9 cellular contexts compared by ENCODE assay signal in the genomic region with DNA sequence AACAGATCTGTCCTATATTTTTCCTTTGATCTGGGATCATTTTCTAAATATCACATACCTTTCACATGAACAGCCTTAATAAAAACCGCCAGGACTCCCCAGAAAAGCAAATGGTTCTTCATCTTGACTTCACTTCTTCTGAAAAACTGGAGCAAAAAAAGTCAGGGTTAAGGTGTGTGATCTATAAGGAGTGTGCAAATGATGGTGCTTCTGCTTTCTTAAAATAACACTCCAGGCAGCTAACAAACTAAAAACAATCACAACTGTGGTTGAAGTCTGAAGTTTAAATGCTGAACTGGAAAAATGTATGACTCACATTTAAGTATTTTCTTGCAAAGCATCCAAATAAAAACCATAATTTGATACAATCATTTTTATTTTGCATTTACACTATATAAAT. TPM values are rescaled to one million over a fixed set of nuclear protein-coding genes. Genes with fewer than 3 reads are reported as not detected.
DNase-seq lines count a peak whose midpoint lies in the region; ATAC-seq and TF ChIP-seq lines count a peak whose summit lies in the region.
"Had no signal": no experiment of that assay in that cellular context is flagged by ENCODE, and none has a peak within 500 bp of the region (broad histone marks: within the 10 kb centered on the region; RNA-seq: fewer than 3 reads in every experiment).

A gene (minus strand): TSS at position 140 of the 400 bp plus-strand sequence. CDS start 18 bp downstream, at position 122.

- no peak for TF ChIP-seq POLR2A in breast epithelium (IDR thresholded peaks at IDR 0.05)

- H3K36me3 ChIP-seq in breast epithelium = no peaks in the 10 kb centered on the region
- no peaks in the 10 kb centered on the region for H3K36me3 ChIP-seq in thymus (ENCODE audit: control insufficient read depth, insufficient read depth)
- H3K36me3 ChIP-seq in aorta (ENCODE audit: control insufficient read depth in 1 of 2, insufficient read depth in 2 of 2, low read length in 1 of 2) = no peaks in the 10 kb centered on the region

- H3K9me3 ChIP-seq in breast epithelium = no peaks in the 10 kb centered on the region
- no peaks in the 10 kb centered on the region for H3K9me3 ChIP-seq in thymus (ENCODE audit: control insufficient read depth)
- H3K9me3 ChIP-seq in aorta (ENCODE audit: control insufficient read depth, low read length) = no peaks in the 10 kb centered on the region

- TF ChIP-seq CTCF in breast epithelium (IDR thresholded peaks at IDR 0.05) = no peak

- WGBS in thymus = 38% methylated on average over 1 of the region's 1 CpG
- WGBS in aorta, 2 donors = 82 to 86% methylated on average over 1 of the region's 1 CpG

- H3K27ac ChIP-seq in breast epithelium (no peak within 1 kb of the TSS), thymus (ENCODE audit: low read depth) (no peak within 1 kb of the TSS), aorta (ENCODE audit: low read depth in 1 of 2, low read length in 2 of 2) (no peak within 1 kb of the TSS)

- H3K4me3 ChIP-seq in breast epithelium (no peak within 1 kb of the TSS), thymus (ENCODE audit: low read length) (no peak within 1 kb of the TSS), aorta (ENCODE audit: low read length in 2 of 2) (no peak within 1 kb of the TSS)

- H3K4me1 ChIP-seq in breast epithelium = no peaks in the 10 kb centered on the region
- peaks cover 2% of the 10 kb centered on the region for H3K4me1 ChIP-seq in thymus (ENCODE audit: control insufficient read depth, insufficient read depth, low read length)
- no peaks in the 10 kb centered on the region for H3K4me1 ChIP-seq in aorta (ENCODE audit: control insufficient read depth in 1 of 2, insufficient read depth in 2 of 2, low read length in 2 of 2)

- H3K27me3 ChIP-seq in breast epithelium = no peaks in the 10 kb centered on the region
- H3K27me3 ChIP-seq in thymus (ENCODE audit: control insufficient read depth, insufficient read depth) = no peaks in the 10 kb centered on the region
- H3K27me3 ChIP-seq in aorta (ENCODE audit: control insufficient read depth in 1 of 2, insufficient read depth in 2 of 2, low read length in 1 of 2) = no peaks in the 10 kb centered on the region

- ATAC-seq in GM19023 (IDR thresholded peaks at IDR 0.05; ENCODE audit: unreplicated experiment) (peak; percentile 44), HG03039 (IDR thresholded peaks at IDR 0.05; ENCODE audit: unreplicated experiment) (peak; percentile 61), left lobe of liver (no peak), aorta (ENCODE audit: low FRiP score) (no peak)
- ATAC-seq: right cardiac atrium had no signal

- DNase-seq in breast epithelium (ENCODE audit: low spot score in 2 of 2) = no peak
- no peak for DNase-seq in left lobe of liver (ENCODE audit: low spot score)
- DNase-seq in aorta = no peak
- DNase-seq in SIG-M5 treated with dmso at 0.1 percent for 504 hours (lab: John Stamatoyannopoulos, UW; ENCODE audit: unreplicated experiment) = no peak
- DNase-seq: NCI-H2171 treated with DMSO at 0.1 percent for 48 hours, right cardiac atrium had no signal

- intact Hi-C loops in breast epithelium (cut with DNase I; ENCODE audit: low total_unique reads) (no loop called here), aorta (cut with DNase I) (no loop called here)

RNA-seq across cellular contexts. Expression of the gene that starts here (rescaled TPM):
- 100 to 1,000 TPM in 2 of 3 donors, 10 to 100 TPM in 1; 10.1 to 700 (median 337) TPM for total RNA-seq in breast epithelium
- polyA plus RNA-seq in thymus = 34.7 TPM
- 8.0 TPM for total RNA-seq in left lobe of liver
- total RNA-seq in aorta = 10 to 100 TPM in 1 of 2 donors, 1 to 10 TPM in 1; 8.0 to 33.8 TPM
- polyA plus RNA-seq in aorta = 10 to 100 TPM in 1 of 2 donors, 1 to 10 TPM in 1; 2.7 to 23.3 TPM

Comparison
In these comparisons a context has a peak if more than half of its experiments do, and no peak if none do; other contexts are left out.
1. ATAC-seq: peak in GM19023 (single experiment) and HG03039 (single experiment); none in left lobe of liver (single experiment) and aorta (single experiment).